ENCODE assay signal across 29 cellular contexts in the genomic region with DNA sequence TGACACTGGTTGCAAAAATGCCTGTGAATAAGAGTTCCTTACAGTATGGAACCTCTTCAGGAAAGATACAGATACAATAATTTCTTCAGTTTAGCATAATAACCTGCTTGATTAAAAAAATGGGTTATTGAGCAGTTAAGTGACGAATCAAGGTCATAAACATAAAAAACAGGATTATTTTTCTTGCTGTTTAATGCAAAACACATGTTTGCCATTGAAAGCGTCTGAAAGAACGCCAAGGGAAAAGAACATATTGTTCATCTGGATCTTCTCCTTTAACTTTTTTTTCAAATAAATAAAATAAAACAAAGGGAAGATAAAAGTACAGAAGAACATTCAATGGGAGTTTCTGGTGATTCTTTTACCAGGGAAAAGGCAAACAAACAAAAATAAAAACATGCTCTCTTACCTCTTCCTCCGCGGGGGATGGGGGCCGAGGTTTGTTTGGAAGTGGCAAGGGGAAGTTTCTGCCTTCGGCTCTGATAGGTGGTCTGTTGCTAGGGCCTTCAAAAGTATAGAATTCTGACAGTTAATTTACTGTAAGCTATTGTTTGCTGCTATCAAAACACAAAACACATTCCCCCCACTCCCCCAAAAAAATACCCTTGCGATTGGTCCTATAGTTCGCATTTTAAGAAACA. TPM values are rescaled to one million over a fixed set of nuclear protein-coding genes. Genes with fewer than 3 reads are reported as not detected.
A peak's percentile ranks its signal among the peaks of the same experiment; 100 is the strongest.
DNase-seq lines count a peak whose midpoint lies in the region; ATAC-seq and TF ChIP-seq lines count a peak whose summit lies in the region.
"Had no signal": no experiment of that assay in that cellular context is flagged by ENCODE, and none has a peak within 500 bp of the region (broad histone marks: within the 10 kb centered on the region; RNA-seq: fewer than 3 reads in every experiment).

No MANE protein-coding gene starts in this region.

- intact Hi-C loops in activated naive CD4-positive, alpha-beta T cell treated with anti-CD3 and anti-CD28 coated beads for 36 hours (cut with micrococcal nuclease), result no loop called here
- intact Hi-C loops in OCI-LY7 (cut with micrococcal nuclease; ENCODE audit: unreplicated experiment), result no loop called here

- no peak overlapping the region for H3K4me3 ChIP-seq in fibroblast of mammary gland (ENCODE audit: control insufficient read depth, low read depth, low read length)
- no peak overlapping the region for H3K4me3 ChIP-seq in tibial nerve
- H3K4me3 ChIP-seq in OCI-LY7 (ENCODE audit: low read depth, low read length, poor library complexity, severe bottlenecking), result no peak overlapping the region
- H3K4me3 ChIP-seq: A549; ascending aorta; BLaER1 treated with 17β-estradiol and CSF1 and Interleukin-3, amounts not matched to agents 10 nM and 100 nM; esophagus squamous epithelium; HAP-1 had no signal

- POLR2A ChIA-PET in OCI-LY7 (lab: Charles Lee), result interaction anchor here (0.7 kb wide), 1 partner anchor 301 kb away, joined by 3 read pairs; no protein-coding TSS in a partner anchor

- no peaks in the 10 kb centered on the region for H4K20me1 ChIP-seq in OCI-LY7 (ENCODE audit: insufficient read depth, low read length)

- no peaks in the 10 kb centered on the region for H3K9me2 ChIP-seq in OCI-LY7 (ENCODE audit: insufficient read depth, low read length)

- peak overlapping the region; percentile 53 for H3K27ac Mint-ChIP-seq in activated naive CD4-positive, alpha-beta T cell treated with anti-CD3 and anti-CD28 coated beads for 36 hours
- H3K27ac Mint-ChIP-seq in T-helper 17 cell, result peak overlapping the region; percentile 100
- H3K27ac Mint-ChIP-seq: nephron had no signal

- no peak for DNase-seq in activated naive CD4-positive, alpha-beta T cell treated with anti-CD3 and anti-CD28 coated beads for 36 hours
- DNase-seq in activated naive CD4-positive, alpha-beta T cell treated with Interleukin-2 at 50 U/mL for 16 hours, result no peak
- DNase-seq in T-helper 17 cell (no peak), fibroblast of mammary gland (ENCODE audit: low read depth) (peak; percentile 76), tibial nerve (ENCODE audit: low spot score in 2 of 2) (no peak), OCI-LY7 (ENCODE audit: low spot score) (no peak), glomerular visceral epithelial cell (ENCODE audit: extremely low spot score) (no peak)
- DNase-seq: activated CD4-positive, CD25-positive, alpha-beta regulatory T cell; activated CD8-positive, alpha-beta memory T cell treated with anti-CD3 and anti-CD28 coated beads for 24 hours; activated effector memory CD4-positive, alpha-beta T cell treated with Interleukin-2 at 50 U/mL for 16 hours; DMS153; esophagus squamous epithelium; GDM1; hypothalamus; kidney glomerular epithelial cell; mesenchymal stem cell; NCI-H1436; NCI-H2171 treated with DMSO at 0.1 percent for 48 hours; SHP77; stimulated activated CD4-positive, alpha-beta T cell treated with anti-CD3 and anti-CD28 coated beads, Interleukin-2, amount 100 ng/mL, for 24 hours had no signal

- H3K9me3 Mint-ChIP-seq in activated naive CD4-positive, alpha-beta T cell treated with anti-CD3 and anti-CD28 coated beads for 36 hours, result no peaks in the 10 kb centered on the region
- H3K9me3 Mint-ChIP-seq: nephron; T-helper 2 cell treated with Interferon-gamma antibody and Interleukin-4, amounts not matched to agents 5 μg/mL and 100 μg/mL, for 36 hours had no signal

- peaks cover 66% of the 10 kb centered on the region for H3K4me1 Mint-ChIP-seq in activated naive CD4-positive, alpha-beta T cell treated with anti-CD3 and anti-CD28 coated beads for 36 hours (ENCODE audit: low read depth)
- H3K4me1 Mint-ChIP-seq in T-helper 17 cell, result peaks cover 38% of the 10 kb centered on the region

- no peak overlapping the region for H2AFZ ChIP-seq in OCI-LY7 (ENCODE audit: low read length)

- TF ChIP-seq CTCF in fibroblast of mammary gland (conservative IDR thresholded peaks at IDR 0.05; ENCODE audit: control insufficient read depth, insufficient read depth, low read depth, low read length), result no peak
- no peak for TF ChIP-seq CTCF in tibial nerve (IDR thresholded peaks at IDR 0.05)
- no peak for TF ChIP-seq CTCF in OCI-LY7 (conservative IDR thresholded peaks at IDR 0.05; ENCODE audit: low read length)

- ATAC-seq in T-helper 17 cell (no peak), GM19395 (IDR thresholded peaks at IDR 0.05; ENCODE audit: unreplicated experiment) (no peak)
- ATAC-seq: A549 had no signal

- H3K36me3 Mint-ChIP-seq in activated naive CD4-positive, alpha-beta T cell treated with anti-CD3 and anti-CD28 coated beads for 36 hours (ENCODE audit: low read depth), result peaks cover 83% of the 10 kb centered on the region
- H3K36me3 Mint-ChIP-seq in T-helper 17 cell (ENCODE audit: low read depth), result peaks cover 23% of the 10 kb centered on the region

- no peak overlapping the region for H3K4me3 Mint-ChIP-seq in activated naive CD4-positive, alpha-beta T cell treated with anti-CD3 and anti-CD28 coated beads for 36 hours
- H3K4me3 Mint-ChIP-seq in T-helper 17 cell, result no peak overlapping the region
- H3K4me3 Mint-ChIP-seq: nephron; T-helper 2 cell treated with Interferon-gamma antibody and Interleukin-4, amounts not matched to agents 5 μg/mL and 100 μg/mL, for 36 hours had no signal

- H3K4me1 ChIP-seq in tibial nerve (peaks cover 0 to 39% (median 10%) of the 10 kb centered on the region in 4 donors), OCI-LY7 (ENCODE audit: insufficient read depth, low read length, poor library complexity, severe bottlenecking) (no peaks in the 10 kb centered on the region)
- H3K4me1 ChIP-seq: A549; ascending aorta; BLaER1 treated with 17β-estradiol and CSF1 and Interleukin-3, amounts not matched to agents 10 nM and 100 nM had no signal

- no peaks in the 10 kb centered on the region for H3K36me3 ChIP-seq in tibial nerve
- no peaks in the 10 kb centered on the region for H3K36me3 ChIP-seq in OCI-LY7 (ENCODE audit: insufficient read depth, low read length)
- H3K36me3 ChIP-seq: ascending aorta, HAP-1 had no signal

- H3K9me3 ChIP-seq in T-helper 17 cell (ENCODE audit: control insufficient read depth, low read length, poor library complexity, severe bottlenecking), result no peaks in the 10 kb centered on the region
- H3K9me3 ChIP-seq in tibial nerve, result no peaks in the 10 kb centered on the region
- no peaks in the 10 kb centered on the region for H3K9me3 ChIP-seq in OCI-LY7 (ENCODE audit: low read length)
- H3K9me3 ChIP-seq: A549, ascending aorta, esophagus squamous epithelium, HAP-1 had no signal

- peak; percentile 19 to 47 for TF ChIP-seq EP300 in tibial nerve (IDR thresholded peaks at IDR 0.05)

- no peaks in the 10 kb centered on the region for H3K27me3 ChIP-seq in tibial nerve
- H3K27me3 ChIP-seq: ascending aorta; BLaER1 treated with 17β-estradiol and CSF1 and Interleukin-3, amounts not matched to agents 10 nM and 100 nM had no signal

- BruUV-seq in OCI-LY7 (replicated peaks; lab: Mats Ljungman, UMichigan), result no TSS peak

- H3K27ac ChIP-seq in tibial nerve (peak overlapping the region in 3 of 4 donors; percentile 42 to 73 (median 62)), OCI-LY7 (ENCODE audit: low read depth, low read length, poor library complexity, severe bottlenecking) (no peak overlapping the region)
- H3K27ac ChIP-seq: A549; ascending aorta; BLaER1 treated with 17β-estradiol and CSF1 and Interleukin-3, amounts not matched to agents 10 nM and 100 nM had no signal

- WGBS in tibial nerve, 2 donors, result 47 to 56% methylated on average over 9 of the region's 9 CpGs

- CTCF ChIA-PET in activated naive CD4-positive, alpha-beta T cell treated with anti-CD3 and anti-CD28 coated beads for 36 hours (lab: Charles Lee), result interaction anchor here (0.6 to 2.1 kb wide), 4 partner anchors 8 to 175 kb away, joined by 3 to 5 read pairs (median 3); no protein-coding TSS in a partner anchor
- CTCF ChIA-PET in OCI-LY7 (lab: Charles Lee; ENCODE audit: unreplicated experiment), result no interaction called here

- no peaks in the 10 kb centered on the region for H3K27me3 Mint-ChIP-seq in activated naive CD4-positive, alpha-beta T cell treated with anti-CD3 and anti-CD28 coated beads for 36 hours (ENCODE audit: low read depth)
- H3K27me3 Mint-ChIP-seq in T-helper 17 cell, result no peaks in the 10 kb centered on the region

- no peak for TF ChIP-seq POLR2A in tibial nerve (IDR thresholded peaks at IDR 0.05)

- H3K4me2 ChIP-seq in OCI-LY7 (ENCODE audit: low read length), result no peak overlapping the region
- H3K4me2 ChIP-seq: A549; BLaER1 treated with 17β-estradiol and CSF1 and Interleukin-3, amounts not matched to agents 10 nM and 100 nM had no signal

- H3K79me2 ChIP-seq in OCI-LY7 (ENCODE audit: insufficient read depth, low read depth, low read length), result no peaks in the 10 kb centered on the region

RNA-seq across cellular contexts. Expression of gene C5orf58, which starts 20.0 kb away (rescaled TPM):
- total RNA-seq in activated naive CD4-positive, alpha-beta T cell treated with anti-CD3 and anti-CD28 coated beads for 36 hours, result not detected
- total RNA-seq in T-helper 17 cell (not detected), tibial nerve (1 to 10 TPM in 1 of 4 donors, not detected in 3; 1.5 TPM), OCI-LY7 (2022) (not detected in 2 replicates)
- not detected in 2 replicates for total RNA-seq in OCI-LY7 (2014; rRNA removed; shearing (Covaris generic))
- total RNA-seq: ascending aorta, esophagus squamous epithelium, M059J, ureter had no signal

RNA-seq across cellular contexts. Expression of gene LCP2, which starts 44.7 kb away (rescaled TPM):
- 100 to 1,000 TPM; 115 to 122 TPM for total RNA-seq in activated naive CD4-positive, alpha-beta T cell treated with anti-CD3 and anti-CD28 coated beads for 36 hours
- total RNA-seq in T-helper 17 cell, result 100 to 1,000 TPM; 304 to 333 TPM
- total RNA-seq in tibial nerve, result 10 to 100 TPM; 27.5 to 53.8 (median 47.3) TPM
- not detected in 2 replicates for total RNA-seq in OCI-LY7 (2014; rRNA removed; shearing (Covaris generic))
- 2.6 and 3.1 TPM in 2 replicates for total RNA-seq in OCI-LY7 (2022)

Comparison
In these comparisons a context has a peak if more than half of its experiments do, and no peak if none do; other contexts are left out.
1. RNA of gene LCP2, which starts 44.7 kb away (total RNA-seq): 304 to 333 TPM in T-helper 17 cell, 115 to 122 TPM in activated naive CD4-positive, alpha-beta T cell treated with anti-CD3 and anti-CD28 coated beads for 36 hours and 27.5 to 53.8 TPM in tibial nerve; 2.6 to 3.1 TPM in OCI-LY7; every median in the first group is over 4 times any median in the second.